ENCODE assay signal across 8 cellular contexts in the genomic region with DNA sequence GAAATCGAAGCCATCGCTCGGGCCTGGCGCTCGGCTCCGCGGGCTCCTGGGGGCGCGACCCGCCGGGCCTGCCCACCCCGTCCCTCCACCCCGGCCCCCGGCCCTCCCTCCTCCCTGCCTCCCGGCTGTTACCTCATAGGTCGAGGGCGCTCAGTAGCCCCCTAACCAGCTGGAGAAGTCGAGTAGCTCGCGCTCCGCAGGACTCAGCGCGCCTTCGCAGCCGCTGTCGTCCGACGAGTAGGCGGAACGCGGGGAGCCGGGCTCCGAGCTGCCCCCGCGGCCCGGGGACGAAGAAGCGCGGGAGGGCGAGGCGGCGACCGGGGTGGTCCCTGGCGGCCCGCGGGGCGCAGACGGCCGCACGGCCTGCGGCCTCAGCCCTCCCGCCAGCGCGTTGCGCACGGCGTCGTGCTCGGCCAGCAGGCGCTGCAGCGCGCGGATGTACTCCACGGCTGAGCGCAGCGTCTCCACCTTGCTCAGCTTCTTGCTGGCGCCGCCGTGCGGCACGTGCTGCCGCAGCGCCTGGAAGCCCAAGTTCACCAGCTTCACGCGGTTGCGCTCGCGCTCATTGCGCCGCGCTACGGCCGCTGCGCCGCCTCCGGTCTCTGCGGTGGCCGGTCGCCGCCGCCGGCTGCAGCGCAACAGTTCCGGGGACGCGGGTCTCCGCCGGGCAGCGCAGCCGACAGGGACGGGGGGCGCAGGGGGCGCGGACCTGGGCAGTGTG. TPM values are rescaled to one million over a fixed set of nuclear protein-coding genes. Genes with fewer than 3 reads are reported as not detected.
DNase-seq lines count a peak whose midpoint lies in the region; ATAC-seq and TF ChIP-seq lines count a peak whose summit lies in the region.

No MANE protein-coding gene starts in this region.

- peaks cover 14% of the 10 kb centered on the region for H3K36me3 Mint-ChIP-seq in effector memory CD8-positive, alpha-beta T cell (ENCODE audit: insufficient read depth)

- peak; percentile 52 for ATAC-seq in effector memory CD8-positive, alpha-beta T cell (replicated peaks)
- ATAC-seq in lung (ENCODE audit: insufficient read depth, low FRiP score) (no peak), GM18511 (IDR thresholded peaks at IDR 0.05; ENCODE audit: unreplicated experiment) (no peak)

- intact Hi-C loops in testis (cut with DNase I; ENCODE audit: low total_unique reads), result no loop called here

- H3K9me3 Mint-ChIP-seq in effector memory CD8-positive, alpha-beta T cell, result no peaks in the 10 kb centered on the region

- H3K27ac Mint-ChIP-seq in effector memory CD8-positive, alpha-beta T cell, result no peak overlapping the region

- H3K27me3 ChIP-seq in WERI-Rb-1 (ENCODE audit: insufficient read depth, low read depth, severe bottlenecking), result peaks cover 86% of the 10 kb centered on the region
- peaks cover 7% of the 10 kb centered on the region for H3K27me3 ChIP-seq in lung (ENCODE audit: control insufficient read depth, insufficient read depth)
- H3K27me3 ChIP-seq in testis, result peaks cover 3% of the 10 kb centered on the region

- H3K27ac ChIP-seq in WERI-Rb-1 (no peak overlapping the region), lung (ENCODE audit: low read depth in 1 of 2, low read length in 1 of 2) (no peak overlapping the region), testis (peak overlapping the region in 1 of 2 donors; percentile 69)

- TF ChIP-seq CTCF in WERI-Rb-1 (IDR thresholded peaks at IDR 0.05; ENCODE audit: low read depth, low read length) (peak; percentile 66), lung (IDR thresholded peaks at IDR 0.05; ENCODE audit: control extremely low read depth, extremely low read depth) (peak; percentile 24), testis (IDR thresholded peaks at IDR 0.05) (no peak)

- H3K36me3 ChIP-seq in WERI-Rb-1 (no peaks in the 10 kb centered on the region), lung (ENCODE audit: control insufficient read depth in 2 of 2, insufficient read depth in 2 of 2, low read length in 2 of 2) (no peaks in the 10 kb centered on the region), testis (ENCODE audit: low read depth, missing control alignments) (no peaks in the 10 kb centered on the region)

- H3K4me1 ChIP-seq in lung (ENCODE audit: control insufficient read depth in 2 of 2, insufficient read depth in 2 of 2, low read length in 2 of 2) (peaks cover 0 to 19% of the 10 kb centered on the region in 2 donors), testis (peaks cover 9% of the 10 kb centered on the region)

- WGBS in lung, 2 donors, result 0 to 3% methylated on average over 99 to 104 of the region's 104 CpGs
- WGBS in testis, 2 donors, result 1 to 2% methylated on average over 34 to 89 of the region's 104 CpGs

- DNase-seq in NCI-H345 (lab: John Stamatoyannopoulos, UW), result peak; percentile 60
- DNase-seq in NCI-H345 treated with DMSO at 0.1 percent for 48 hours (lab: John Stamatoyannopoulos, UW; ENCODE audit: unreplicated experiment), result no peak
- DNase-seq in WERI-Rb-1, result peak; percentile 54
- DNase-seq in effector memory CD8-positive, alpha-beta T cell, result peak; percentile 39 to 53 (median 43)
- DNase-seq in lung (ENCODE audit: low spot score), result peak; percentile 29
- DNase-seq in testis, result peak; percentile 68
- no peak for DNase-seq in epidermal melanocyte (ENCODE audit: insufficient read length, low spot score)

- H3K4me1 Mint-ChIP-seq in effector memory CD8-positive, alpha-beta T cell (ENCODE audit: low read depth in 2 of 2), result peaks cover 19 to 34% of the 10 kb centered on the region in 2 donors

- H3K27me3 Mint-ChIP-seq in effector memory CD8-positive, alpha-beta T cell, result peaks cover 0 to 8% of the 10 kb centered on the region in 2 donors

- TF ChIP-seq POLR2A in testis (IDR thresholded peaks at IDR 0.05), result no peak

- H3K4me3 ChIP-seq in WERI-Rb-1 (ENCODE audit: low read depth, low read length), result peak overlapping the region; percentile 30
- no peak overlapping the region for H3K4me3 ChIP-seq in lung
- peak overlapping the region; percentile 45 to 57 for H3K4me3 ChIP-seq in testis

- peak overlapping the region; percentile 70 to 76 for H3K4me3 Mint-ChIP-seq in effector memory CD8-positive, alpha-beta T cell

- H3K9me3 ChIP-seq in WERI-Rb-1 (ENCODE audit: severe bottlenecking) (peaks cover 4% of the 10 kb centered on the region), lung (ENCODE audit: control insufficient read depth in 2 of 2, insufficient read depth in 1 of 2, low read length in 1 of 2) (no peaks in the 10 kb centered on the region), testis (no peaks in the 10 kb centered on the region)

RNA-seq across cellular contexts. Expression of a gene that starts 0.6 kb away (rescaled TPM):
- 1 to 10 TPM in 1 of 2 donors, not detected in 1; 2.4 TPM for total RNA-seq in lung
- 1 to 10 TPM in 1 of 2 donors, under 1 TPM in 1; 0.94 to 2.2 TPM for polyA plus RNA-seq in lung
- total RNA-seq in testis, result 1 to 10 TPM; 4.8 to 5.8 TPM
- 1.3 TPM for polyA plus RNA-seq in testis (ENCODE audit: insufficient read depth, low read depth, low replicate concordance)

RNA-seq across cellular contexts. Expression of a gene that starts 32.0 kb away (rescaled TPM):
- 1 to 10 TPM; 3.4 to 5.2 TPM for total RNA-seq in lung
- polyA plus RNA-seq in lung, result 1 to 10 TPM; 4.3 to 6.0 TPM
- total RNA-seq in testis, result under 1 TPM; 0.12 to 0.47 TPM
- 0.88 TPM for polyA plus RNA-seq in testis (ENCODE audit: insufficient read depth, low read depth, low replicate concordance)

RNA-seq across cellular contexts. Expression of a gene that starts 32.1 kb away (rescaled TPM):
- total RNA-seq in lung (1 to 10 TPM; 7.4 to 7.6 TPM), testis (1 to 10 TPM; 1.0 to 1.1 TPM)
- polyA plus RNA-seq in lung (1 to 10 TPM; 6.1 to 6.8 TPM), testis (ENCODE audit: insufficient read depth, low read depth, low replicate concordance) (1.5 TPM)

Comparison
In these comparisons a context has a peak if more than half of its experiments do, and no peak if none do; other contexts are left out.
1. DNase-seq: peak in NCI-H345 (single experiment), WERI-Rb-1 (single experiment), effector memory CD8-positive, alpha-beta T cell (3 of 3), lung (single experiment) and testis (single experiment); none in NCI-H345 treated with DMSO at 0.1 percent for 48 hours (single experiment) and epidermal melanocyte (single experiment).
2. CTCF ChIP-seq: peak in WERI-Rb-1 (single experiment) and lung (single experiment); none in testis (0 of 3).